ENCODE assay signal across 1 cellular context in the genomic region with DNA sequence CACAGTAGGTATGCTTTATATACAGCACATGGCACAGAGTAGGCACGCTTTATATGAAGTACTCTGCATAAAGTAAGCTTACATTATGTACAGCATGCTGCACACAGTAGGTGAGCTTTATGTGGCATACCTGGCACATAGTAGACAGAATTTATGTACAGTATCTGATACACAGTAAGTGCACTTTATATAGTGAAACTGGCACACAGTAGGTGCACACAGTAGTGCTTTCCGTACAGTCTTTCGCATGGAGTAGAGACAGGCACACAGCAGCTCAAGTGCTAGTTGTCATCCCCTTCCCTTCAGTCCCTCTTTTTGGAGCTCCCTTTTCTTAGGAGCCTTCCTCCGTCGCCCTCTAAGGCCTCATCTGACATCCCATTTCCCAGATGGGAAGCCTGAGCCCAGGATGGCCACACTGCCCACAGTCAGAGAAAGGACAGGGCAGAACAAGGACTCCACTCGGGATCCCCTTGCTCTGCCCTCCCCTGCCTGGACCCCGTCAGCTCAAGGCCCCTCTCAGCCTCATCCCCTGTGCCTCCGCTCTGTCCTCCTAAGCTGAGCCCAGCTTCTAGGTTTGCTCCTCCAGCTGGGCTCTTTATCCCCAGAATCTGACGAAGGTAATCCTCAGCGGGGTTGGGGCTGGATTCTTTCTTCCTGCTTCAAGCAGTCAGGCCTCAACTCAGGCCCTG.
TF ChIP-seq lines count a peak whose summit lies in the region.

No MANE protein-coding gene starts in this region.

TF ChIP-seq in HepG2, 621 proteins besides CTCF, POLR2A, EP300 and RAD21:
- TF ChIP-seq ADNP (CRISPR knock-in tag; IDR thresholded peaks at IDR 0.05) (0 out of 2 replicates have a peak, but pooled peaks have one; percentile 11), ZNF629 (CRISPR knock-in tag; conservative IDR thresholded peaks at IDR 0.05) (peak; percentile 95), ZMYM3 (CRISPR knock-in tag; IDR thresholded peaks at IDR 0.05) (peak; percentile 32; the same call in 1 of the 2 replicates), CCAR2 (optimal IDR thresholded peaks at IDR 0.05; ENCODE audit: low read depth, low read length) (no peak), ZBTB8A (CRISPR knock-in tag; IDR thresholded peaks at IDR 0.05; ENCODE audit: borderline replicate concordance, low read depth) (no peak), ZNF263 (CRISPR knock-in tag; IDR thresholded peaks at IDR 0.05) (peak; percentile 47), ZKSCAN1 (IDR thresholded peaks at IDR 0.05; ENCODE audit: low read length) (peak; percentile 95)
